ENCODE assay signal across 13 cellular contexts in genomic region chr5:68260455-68260854, GRCh38. TPM values are rescaled to one million over a fixed set of nuclear protein-coding genes. Genes with fewer than 3 reads are reported as not detected.
DNase-seq lines count a peak whose midpoint lies in the region; ATAC-seq and TF ChIP-seq lines count a peak whose summit lies in the region.
"Had no signal": no experiment of that assay in that cellular context is flagged by ENCODE, and none has a peak within 500 bp of the region (broad histone marks: within the 10 kb centered on the region; RNA-seq: fewer than 3 reads in every experiment).

No MANE protein-coding gene starts in this region.

- CTCF ChIA-PET in activated naive CD4-positive, alpha-beta T cell treated with anti-CD3 and anti-CD28 coated beads for 36 hours (lab: Charles Lee): interaction anchor here (3.0 kb wide), 1 partner anchor 11 kb away, joined by 11 read pairs; no protein-coding TSS in a partner anchor

- no peaks in the 10 kb centered on the region for H3K9me3 ChIP-seq in T-helper 17 cell (ENCODE audit: control insufficient read depth, low read length, poor library complexity, severe bottlenecking)
- H3K9me3 ChIP-seq: colonic mucosa had no signal

- H3K4me3 ChIP-seq in fibroblast of mammary gland (ENCODE audit: control insufficient read depth, low read depth, low read length): no peak overlapping the region
- H3K4me3 ChIP-seq: colonic mucosa had no signal

- DNase-seq in activated naive CD4-positive, alpha-beta T cell treated with anti-CD3 and anti-CD28 coated beads for 36 hours: no peak
- no peak for DNase-seq in activated naive CD4-positive, alpha-beta T cell treated with Interleukin-2 at 50 U/mL for 16 hours
- no peak for DNase-seq in T-helper 17 cell
- DNase-seq in fibroblast of mammary gland (ENCODE audit: low read depth): peak; percentile 60
- no peak for DNase-seq in HuH-7.5 (ENCODE audit: low spot score)
- no peak for DNase-seq in Ammon's horn (ENCODE audit: low spot score)
- no peak for DNase-seq in glomerular visceral epithelial cell (ENCODE audit: extremely low spot score)
- DNase-seq: activated CD4-positive, alpha-beta T cell treated with anti-CD3 and anti-CD28 coated beads, Interleukin-2, amount 50 U/mL, for 1 hour; colonic mucosa; DMS 273 treated with DMSO at 0.1 percent for 48 hours; NCI-H1105; stimulated activated CD4-positive, alpha-beta T cell treated with anti-CD3 and anti-CD28 coated beads, Interleukin-15, amount 100 ng/mL, for 24 hours had no signal

- H3K4me1 Mint-ChIP-seq in activated naive CD4-positive, alpha-beta T cell treated with anti-CD3 and anti-CD28 coated beads for 36 hours (ENCODE audit: low read depth): peaks cover 81% of the 10 kb centered on the region
- H3K4me1 Mint-ChIP-seq in T-helper 17 cell: peaks cover 51% of the 10 kb centered on the region
- H3K4me1 Mint-ChIP-seq in stimulated activated naive CD8-positive, alpha-beta T cell treated with anti-CD3 and anti-CD28 coated beads, Interleukin-15, Interleukin-2, amounts not matched to agents 100 ng/mL and 50 ng/mL, for 24 hours (ENCODE audit: low read depth): peaks cover 92% of the 10 kb centered on the region

- no peaks in the 10 kb centered on the region for H3K27me3 Mint-ChIP-seq in activated naive CD4-positive, alpha-beta T cell treated with anti-CD3 and anti-CD28 coated beads for 36 hours (ENCODE audit: low read depth)
- no peaks in the 10 kb centered on the region for H3K27me3 Mint-ChIP-seq in T-helper 17 cell
- H3K27me3 Mint-ChIP-seq in stimulated activated naive CD8-positive, alpha-beta T cell treated with anti-CD3 and anti-CD28 coated beads, Interleukin-15, Interleukin-2, amounts not matched to agents 100 ng/mL and 50 ng/mL, for 24 hours: no peaks in the 10 kb centered on the region

- H3K9me3 Mint-ChIP-seq in activated naive CD4-positive, alpha-beta T cell treated with anti-CD3 and anti-CD28 coated beads for 36 hours: no peaks in the 10 kb centered on the region
- no peaks in the 10 kb centered on the region for H3K9me3 Mint-ChIP-seq in stimulated activated naive CD8-positive, alpha-beta T cell treated with anti-CD3 and anti-CD28 coated beads, Interleukin-15, Interleukin-2, amounts not matched to agents 100 ng/mL and 50 ng/mL, for 24 hours

- H3K36me3 Mint-ChIP-seq in activated naive CD4-positive, alpha-beta T cell treated with anti-CD3 and anti-CD28 coated beads for 36 hours (ENCODE audit: low read depth): no peaks in the 10 kb centered on the region
- no peaks in the 10 kb centered on the region for H3K36me3 Mint-ChIP-seq in T-helper 17 cell (ENCODE audit: low read depth)
- H3K36me3 Mint-ChIP-seq in stimulated activated naive CD8-positive, alpha-beta T cell treated with anti-CD3 and anti-CD28 coated beads, Interleukin-15, Interleukin-2, amounts not matched to agents 100 ng/mL and 50 ng/mL, for 24 hours (ENCODE audit: low read depth): peaks cover 6% of the 10 kb centered on the region

- H3K27ac Mint-ChIP-seq in activated naive CD4-positive, alpha-beta T cell treated with anti-CD3 and anti-CD28 coated beads for 36 hours: peak overlapping the region; percentile 51
- peak overlapping the region; percentile 94 for H3K27ac Mint-ChIP-seq in T-helper 17 cell
- peak overlapping the region; percentile 59 for H3K27ac Mint-ChIP-seq in stimulated activated naive CD8-positive, alpha-beta T cell treated with anti-CD3 and anti-CD28 coated beads, Interleukin-15, Interleukin-2, amounts not matched to agents 100 ng/mL and 50 ng/mL, for 24 hours

- intact Hi-C loops in activated naive CD4-positive, alpha-beta T cell treated with anti-CD3 and anti-CD28 coated beads for 36 hours (cut with micrococcal nuclease): loop anchor here (1.0 to 2.0 kb wide), 2 partner anchors 9 to 20 kb away; no protein-coding TSS in a partner anchor

- no peak for TF ChIP-seq CTCF in fibroblast of mammary gland (conservative IDR thresholded peaks at IDR 0.05; ENCODE audit: control insufficient read depth, insufficient read depth, low read depth, low read length)

- H3K4me3 Mint-ChIP-seq in activated naive CD4-positive, alpha-beta T cell treated with anti-CD3 and anti-CD28 coated beads for 36 hours: no peak overlapping the region
- peak overlapping the region; percentile 33 for H3K4me3 Mint-ChIP-seq in T-helper 17 cell
- H3K4me3 Mint-ChIP-seq in stimulated activated naive CD8-positive, alpha-beta T cell treated with anti-CD3 and anti-CD28 coated beads, Interleukin-15, Interleukin-2, amounts not matched to agents 100 ng/mL and 50 ng/mL, for 24 hours: no peak overlapping the region

- ATAC-seq in T-helper 17 cell: no peak

RNA-seq across cellular contexts. Expression of gene PIK3R1, which starts 44.9 kb away (rescaled TPM):
- 10 to 100 TPM; 28.5 to 31.4 TPM for total RNA-seq in activated naive CD4-positive, alpha-beta T cell treated with anti-CD3 and anti-CD28 coated beads for 36 hours
- total RNA-seq in T-helper 17 cell: 100 to 1,000 TPM; 212 to 306 TPM

Comparison
In these comparisons a context has a peak if more than half of its experiments do, and no peak if none do; other contexts are left out.
1. RNA of gene PIK3R1, which starts 44.9 kb away (total RNA-seq): 212 to 306 TPM in T-helper 17 cell; 28.5 to 31.4 TPM in activated naive CD4-positive, alpha-beta T cell treated with anti-CD3 and anti-CD28 coated beads for 36 hours; every median in the first group is over 4 times any median in the second.
2. Peak in every context shown above with its lines, with median percentiles within 50 percentile points of each other: H3K27ac Mint-ChIP-seq.